17 cellular contexts compared by ENCODE assay signal in genomic region chr3:49667701-49668413, GRCh38. TPM values are rescaled to one million over a fixed set of nuclear protein-coding genes. Genes with fewer than 3 reads are reported as not detected.
"Had no signal": no experiment of that assay in that cellular context is flagged by ENCODE, and none has a peak within 500 bp of the region (broad histone marks: within the 10 kb centered on the region; RNA-seq: fewer than 3 reads in every experiment).

No MANE protein-coding gene starts in this region.

- H3K4me3 Mint-ChIP-seq: activated naive CD8-positive, alpha-beta T cell treated with anti-CD3 and anti-CD28 coated beads, Interleukin-2, amount 50 U/mL, for 24 hours; naive thymus-derived CD4-positive, alpha-beta T cell had no signal

- H3K27ac Mint-ChIP-seq: activated naive CD8-positive, alpha-beta T cell treated with anti-CD3 and anti-CD28 coated beads, Interleukin-2, amount 50 U/mL, for 24 hours; naive thymus-derived CD4-positive, alpha-beta T cell had no signal

- H3K9me3 ChIP-seq: ascending aorta, mucosa of descending colon, sigmoid colon, tibial nerve had no signal

- ATAC-seq: activated naive CD8-positive, alpha-beta T cell treated with anti-CD3 and anti-CD28 coated beads, Interleukin-2, amount 50 U/mL, for 24 hours; esophagus mucosa; mucosa of descending colon; naive thymus-derived CD4-positive, alpha-beta T cell had no signal

- FAIRE-seq: bronchial epithelial cell, colon, endometrium had no signal

- H3K36me3 ChIP-seq: ascending aorta, sigmoid colon, tibial nerve had no signal

- DNase-seq: activated CD4-positive, alpha-beta T cell treated with anti-CD3 and anti-CD28 coated beads, Interleukin-2, amount 50 U/mL, for 1 hour; activated CD8-positive, alpha-beta memory T cell treated with anti-CD3 and anti-CD28 coated beads for 24 hours; activated naive CD4-positive, alpha-beta T cell; activated naive CD8-positive, alpha-beta T cell treated with anti-CD3 and anti-CD28 coated beads, Interleukin-2, amount 50 U/mL, for 24 hours; mucosa of descending colon; naive thymus-derived CD4-positive, alpha-beta T cell; sigmoid colon; stimulated activated CD4-positive, alpha-beta T cell treated with anti-CD3 and anti-CD28 coated beads, Interleukin-1b, Interleukin-23, amount 100 ng/mL, for 48 hours had no signal

- H3K4me1 ChIP-seq: ascending aorta, sigmoid colon had no signal

- H3K27me3 ChIP-seq: ascending aorta had no signal

- H3K4me3 ChIP-seq: ascending aorta, mucosa of descending colon, sigmoid colon, SK-N-MC, tibial nerve had no signal

- H3K27me3 Mint-ChIP-seq: activated naive CD8-positive, alpha-beta T cell treated with anti-CD3 and anti-CD28 coated beads, Interleukin-2, amount 50 U/mL, for 24 hours had no signal

- H3K27ac ChIP-seq: ascending aorta, sigmoid colon, SK-N-MC, tibial nerve had no signal

- H3K36me3 Mint-ChIP-seq: naive thymus-derived CD4-positive, alpha-beta T cell had no signal

- H3K9me3 Mint-ChIP-seq: activated naive CD8-positive, alpha-beta T cell treated with anti-CD3 and anti-CD28 coated beads, Interleukin-2, amount 50 U/mL, for 24 hours; naive thymus-derived CD4-positive, alpha-beta T cell had no signal

RNA-seq across cellular contexts. Expression of gene AMIGO3, which starts 51.6 kb away (rescaled TPM):
- total RNA-seq: bronchial epithelial cell, esophagus mucosa, left lobe of liver, mucosa of descending colon, osteocyte had no signal
